In genomic region chr12:12582895-12583303, GRCh38 we compare ENCODE assay signal across 8 cellular contexts. TPM values are rescaled to one million over a fixed set of nuclear protein-coding genes. Genes with fewer than 3 reads are reported as not detected.
DNase-seq lines count a peak whose midpoint lies in the region; ATAC-seq, FAIRE-seq and TF ChIP-seq lines count a peak whose summit lies in the region.

No MANE protein-coding gene starts in this region.

- DNase-seq in CD1c-positive myeloid dendritic cell (ENCODE audit: extremely low spot score) (peak; percentile 71), K562 (ENCODE audit: extremely low read depth in 1 of 4, low spot score in 3 of 4) (no peak), activated gamma-delta T cell treated with Interleukin-2 at 50 U/mL for 16 hours (no peak), osteocyte (ENCODE audit: extremely low spot score, unreplicated experiment) (no peak), NCI-H748 (lab: John Stamatoyannopoulos, UW; ENCODE audit: unreplicated experiment) (no peak)
- peak; percentile 64 for DNase-seq in stimulated activated naive B cell treated with anti-CD40 and anti-IgM and Interleukin-4, amounts not matched to agents 10 μg/mL and 1 μg/mL and 100 μg/mL, for 72 hours

- no peak overlapping the region for H3K4me2 ChIP-seq in K562 (ENCODE audit: insufficient read depth, low read length)

- H3K4me3 Mint-ChIP-seq in stimulated activated naive B cell treated with anti-CD40 and anti-IgM and Interleukin-4, amounts not matched to agents 10 μg/mL and 1 μg/mL and 100 μg/mL, for 72 hours: no peak overlapping the region
- no peak overlapping the region for H3K4me3 Mint-ChIP-seq in osteocyte (ENCODE audit: unreplicated experiment)

- in situ Hi-C loops in K562 (cut with MboI): no loop called here

- TF ChIP-seq RAD21 in K562 (CRISPR knock-in tag; conservative IDR thresholded peaks at IDR 0.05 in 1 of 2, IDR thresholded peaks at IDR 0.05 in 1 of 2): no peak

- H3K4me3 ChIP-seq in K562: no peak overlapping the region

- H3K27me3 ChIP-seq in K562 (ENCODE audit: control insufficient read depth in 2 of 2, insufficient read depth in 2 of 2, low read length in 2 of 2): no peaks in the 10 kb centered on the region

- ATAC-seq in GM19438 (IDR thresholded peaks at IDR 0.05; ENCODE audit: low read depth, unreplicated experiment): peak; percentile 93
- peak; percentile 90 for ATAC-seq in HG03432 (IDR thresholded peaks at IDR 0.05; ENCODE audit: unreplicated experiment)
- ATAC-seq in K562: no peak
- ATAC-seq in stimulated activated naive B cell treated with anti-CD40 and anti-IgM and Interleukin-4, amounts not matched to agents 10 μg/mL and 1 μg/mL and 100 μg/mL, for 72 hours (replicated peaks): peak; percentile 92 to 95

- H3K9me3 Mint-ChIP-seq in stimulated activated naive B cell treated with anti-CD40 and anti-IgM and Interleukin-4, amounts not matched to agents 10 μg/mL and 1 μg/mL and 100 μg/mL, for 72 hours: peaks cover 0 to 1% of the 10 kb centered on the region in 2 donors
- H3K9me3 Mint-ChIP-seq in osteocyte (ENCODE audit: unreplicated experiment): no peaks in the 10 kb centered on the region

- H3K4me1 ChIP-seq in K562 (replicated peaks in 1 of 2; ENCODE audit: control insufficient read depth in 2 of 2, insufficient read depth in 2 of 2, low read length in 2 of 2): no peaks in the 10 kb centered on the region

- H3K9ac ChIP-seq in K562 (ENCODE audit: insufficient read depth in 1 of 2, low read depth in 2 of 2, low read length in 2 of 2): no peak overlapping the region

- H4K20me1 ChIP-seq in K562 (replicated peaks; ENCODE audit: control insufficient read depth, insufficient read depth, low read length): no peaks in the 10 kb centered on the region

- CTCF ChIA-PET in K562 (lab: Yijun Ruan, JAX; ENCODE audit: low intra/inter-chr PET ratio): no interaction called here

- FAIRE-seq in K562 (lab: Jason Lieb, UNC): no peak

- peak overlapping the region; percentile 74; the same call in 1 of the 2 replicates for H2AFZ ChIP-seq in K562 (ENCODE audit: low read depth, low read length)

- no peak for TF ChIP-seq EP300 in K562 (IDR thresholded peaks at IDR 0.05; ENCODE audit: low read length)

- peaks cover 7 to 9% of the 10 kb centered on the region in 2 donors for H3K27me3 Mint-ChIP-seq in stimulated activated naive B cell treated with anti-CD40 and anti-IgM and Interleukin-4, amounts not matched to agents 10 μg/mL and 1 μg/mL and 100 μg/mL, for 72 hours
- peaks cover 31% of the 10 kb centered on the region for H3K27me3 Mint-ChIP-seq in osteocyte (ENCODE audit: unreplicated experiment)

- no peak for TF ChIP-seq POLR2A in K562 (conservative IDR thresholded peaks at IDR 0.05)

- peaks cover 9 to 11% of the 10 kb centered on the region in 2 donors for H3K4me1 Mint-ChIP-seq in stimulated activated naive B cell treated with anti-CD40 and anti-IgM and Interleukin-4, amounts not matched to agents 10 μg/mL and 1 μg/mL and 100 μg/mL, for 72 hours
- H3K4me1 Mint-ChIP-seq in osteocyte (ENCODE audit: unreplicated experiment): no peaks in the 10 kb centered on the region

- intact Hi-C loops in K562 (cut with micrococcal nuclease): no loop called here

- POLR2A ChIA-PET in K562 (lab: Yijun Ruan, JAX): no interaction called here

- H3K36me3 ChIP-seq in K562 (ENCODE audit: control insufficient read depth, insufficient read depth, low read length): no peaks in the 10 kb centered on the region

- no peaks in the 10 kb centered on the region for H3K79me2 ChIP-seq in K562 (ENCODE audit: control insufficient read depth, insufficient read depth, low read length)

- peaks cover 0 to 3% of the 10 kb centered on the region in 2 donors for H3K36me3 Mint-ChIP-seq in stimulated activated naive B cell treated with anti-CD40 and anti-IgM and Interleukin-4, amounts not matched to agents 10 μg/mL and 1 μg/mL and 100 μg/mL, for 72 hours
- H3K36me3 Mint-ChIP-seq in osteocyte (ENCODE audit: unreplicated experiment): no peaks in the 10 kb centered on the region

- no peak for TF ChIP-seq CTCF in K562 (IDR thresholded peaks at IDR 0.05 in 2 of 3, conservative IDR thresholded peaks at IDR 0.05 in 1 of 3; ENCODE audit: insufficient read depth in 2 of 3, low read depth in 1 of 3, low read length in 3 of 3)
- TF ChIP-seq CTCF in osteocyte (IDR thresholded peaks at IDR 0.05): no peak

- H3K9me1 ChIP-seq in K562 (ENCODE audit: control insufficient read depth, insufficient read depth, low read length): no peaks in the 10 kb centered on the region

- no TSS peak for BruUV-seq in K562 (replicated peaks; lab: Mats Ljungman, UMichigan)

- H3K27ac Mint-ChIP-seq in stimulated activated naive B cell treated with anti-CD40 and anti-IgM and Interleukin-4, amounts not matched to agents 10 μg/mL and 1 μg/mL and 100 μg/mL, for 72 hours: peak overlapping the region; percentile 59
- H3K27ac Mint-ChIP-seq in osteocyte (ENCODE audit: unreplicated experiment): no peak overlapping the region

- H3K27ac ChIP-seq in K562 (ENCODE audit: extremely low read depth, low read depth, low read length): no peak overlapping the region

- no peaks in the 10 kb centered on the region for H3K9me3 ChIP-seq in K562 (replicated peaks; ENCODE audit: control insufficient read depth, insufficient read depth, low read depth, low read length)

- WGBS in K562 (ENCODE audit: insufficient coverage, low coverage, missing lambda C conversion rate): 21% methylated on average over 5 of the region's 6 CpGs

TF ChIP-seq in K562, 482 proteins besides CTCF, POLR2A, EP300 and RAD21 (continues in another document):
- TF ChIP-seq SRSF1 (IDR thresholded peaks at IDR 0.05; ENCODE audit: low read depth, low read length): no peak
- TF ChIP-seq ZNF143 (CRISPR knock-in tag; IDR thresholded peaks at IDR 0.05): no peak
- TF ChIP-seq POLR3A (IDR thresholded peaks at IDR 0.05; ENCODE audit: borderline replicate concordance, extremely low read depth, insufficient read depth, insufficient read length): no peak
- no peak for TF ChIP-seq GATA2 (CRISPR knock-in tag; IDR thresholded peaks at IDR 0.05)
- TF ChIP-seq BRCA1 (IDR thresholded peaks at IDR 0.05): no peak
- no peak for TF ChIP-seq BRCA1 (CRISPR knock-in tag; IDR thresholded peaks at IDR 0.05)
- TF ChIP-seq ZBTB33 (CRISPR knock-in tag; IDR thresholded peaks at IDR 0.05): no peak

RNA-seq across cellular contexts. Expression of gene DUSP16, which starts 20.2 kb away (rescaled TPM):
- 11.4 and 26.0 TPM in 2 replicates for total RNA-seq in K562 (2011; cell fraction: chromatin; rRNA removed; ENCODE audit: low replicate concordance)
- 5.7 and 5.8 TPM in 2 replicates for total RNA-seq in K562 (2011; cell fraction: nucleolus; rRNA removed)
- 7.7 and 9.8 TPM in 2 replicates for total RNA-seq in K562 (2011; cell fraction: nucleoplasm; rRNA removed)
- total RNA-seq in K562 (2014; rRNA removed): 4.7 and 5.6 TPM in 2 replicates
- total RNA-seq in K562 (2014; rRNA removed; fragmentation: Illumina TruSeq; extraction: Trizol): 5.7 and 7.1 TPM in 2 replicates
- 6.2 and 6.4 TPM in 2 replicates for total RNA-seq in K562 (2015; rRNA removed; fragmentation: Illumina TruSeq; extraction: Trizol)
- 9.2 and 10.1 TPM in 2 replicates for total RNA-seq in K562 (2021)
- polyA plus RNA-seq in K562 (2011; rRNA removed): 10.0 and 12.3 TPM in 2 replicates
- polyA plus RNA-seq in K562 (2011; cell fraction: cytosol; rRNA removed): 6.5 and 7.6 TPM in 2 replicates
- polyA plus RNA-seq in K562 (2011; cell fraction: nucleus; rRNA removed): 4.4 and 7.8 TPM in 2 replicates
- 4.5 and 5.1 TPM in 2 replicates for polyA plus RNA-seq in K562 (2012)
- 7.0 and 8.0 TPM in 2 replicates for polyA plus RNA-seq in K562 (2014; fragmentation: Illumina TruSeq; extraction: Trizol)
- 1 to 10 TPM in 1 of 2 experiments, under 1 TPM in 1; 0.70 to 1.1 TPM for polyA plus RNA-seq in K562 (2014; fragmentation: Nextera tagmentation; extraction: Ambion mirVana)
- 5.1 and 5.8 TPM in 2 replicates for polyA plus RNA-seq in K562 (2014; rRNA removed)
- 18.1 and 24.1 TPM in 2 replicates for polyA minus RNA-seq in K562 (2011; rRNA and poly(A)+ RNA removed)
- 9.5 and 10.6 TPM in 2 replicates for polyA minus RNA-seq in K562 (2011; cell fraction: cytosol; rRNA and poly(A)+ RNA removed)
- 3.1 and 7.0 TPM in 2 replicates for polyA minus RNA-seq in K562 (2011; cell fraction: nucleus; rRNA and poly(A)+ RNA removed)
- total RNA-seq in osteocyte: 9.6 and 10.3 TPM in 2 replicates

RNA-seq across cellular contexts. Expression of gene CREBL2, which starts 28.8 kb away (rescaled TPM):
- total RNA-seq in K562 (2011; cell fraction: chromatin; rRNA removed; ENCODE audit: low replicate concordance): 2.3 and 3.8 TPM in 2 replicates
- total RNA-seq in K562 (2011; cell fraction: nucleolus; rRNA removed): 2.0 and 2.9 TPM in 2 replicates
- 3.2 and 6.9 TPM in 2 replicates for total RNA-seq in K562 (2011; cell fraction: nucleoplasm; rRNA removed)
- total RNA-seq in K562 (2014; rRNA removed): 7.3 and 8.9 TPM in 2 replicates
- 5.7 and 6.4 TPM in 2 replicates for total RNA-seq in K562 (2014; rRNA removed; fragmentation: Illumina TruSeq; extraction: Trizol)
- 5.5 and 5.6 TPM in 2 replicates for total RNA-seq in K562 (2015; rRNA removed; fragmentation: Illumina TruSeq; extraction: Trizol)
- 3.8 and 5.2 TPM in 2 replicates for total RNA-seq in K562 (2021)
- 4.7 and 5.2 TPM in 2 replicates for polyA plus RNA-seq in K562 (2011; rRNA removed)
- 2.1 and 3.8 TPM in 2 replicates for polyA plus RNA-seq in K562 (2011; cell fraction: cytosol; rRNA removed)
- polyA plus RNA-seq in K562 (2011; cell fraction: nucleus; rRNA removed): 1.8 and 2.6 TPM in 2 replicates
- 4.4 and 7.9 TPM in 2 replicates for polyA plus RNA-seq in K562 (2012)
- 4.6 and 5.0 TPM in 2 replicates for polyA plus RNA-seq in K562 (2014; fragmentation: Illumina TruSeq; extraction: Trizol)
- 1 to 10 TPM; 1.7 to 1.9 TPM for polyA plus RNA-seq in K562 (2014; fragmentation: Nextera tagmentation; extraction: Ambion mirVana)
- polyA plus RNA-seq in K562 (2014; rRNA removed): 2.9 and 4.8 TPM in 2 replicates
- 6.3 and 7.0 TPM in 2 replicates for polyA minus RNA-seq in K562 (2011; rRNA and poly(A)+ RNA removed)
- 2.6 TPM in 2 replicates for polyA minus RNA-seq in K562 (2011; cell fraction: cytosol; rRNA and poly(A)+ RNA removed)
- 1.8 and 2.7 TPM in 2 replicates for polyA minus RNA-seq in K562 (2011; cell fraction: nucleus; rRNA and poly(A)+ RNA removed)
- total RNA-seq in osteocyte: 15.1 and 16.3 TPM in 2 replicates

Comparison
In these comparisons a context has a peak if more than half of its experiments do, and no peak if none do; other contexts are left out.
1. DNase-seq: peak in CD1c-positive myeloid dendritic cell (single experiment) and stimulated activated naive B cell treated with anti-CD40 and anti-IgM and Interleukin-4, amounts not matched to agents 10 μg/mL and 1 μg/mL and 100 μg/mL, for 72 hours (single experiment); none in K562 (0 of 4), activated gamma-delta T cell treated with Interleukin-2 at 50 U/mL for 16 hours (single experiment), osteocyte (single experiment) and NCI-H748 (single experiment).